15 cellular contexts compared by ENCODE assay signal in genomic region chr4:142041788-142042187, GRCh38.
A peak's percentile ranks its signal among the peaks of the same experiment; 100 is the strongest.
DNase-seq lines count a peak whose midpoint lies in the region; ATAC-seq and TF ChIP-seq lines count a peak whose summit lies in the region.
"Had no signal": no experiment of that assay in that cellular context is flagged by ENCODE, and none has a peak within 500 bp of the region (broad histone marks: within the 10 kb centered on the region; RNA-seq: fewer than 3 reads in every experiment).

No MANE protein-coding gene starts in this region.

- H3K9me3 Mint-ChIP-seq in activated T-cell treated with anti-CD3 and anti-CD28 coated beads, Interleukin-2, amount 50 U/mL, for 24 hours = no peaks in the 10 kb centered on the region
- H3K9me3 Mint-ChIP-seq in activated T-cell treated with anti-CD3 and anti-CD28 coated beads, Interleukin-2, amount 50 U/mL, for 4 hours = no peaks in the 10 kb centered on the region
- no peaks in the 10 kb centered on the region for H3K9me3 Mint-ChIP-seq in stimulated activated naive CD8-positive, alpha-beta T cell treated with anti-CD3 and anti-CD28 coated beads, Interleukin-15, Interleukin-2, amounts not matched to agents 100 ng/mL and 50 ng/mL, for 24 hours
- H3K9me3 Mint-ChIP-seq in stimulated activated naive CD8-positive, alpha-beta T cell treated with anti-CD3 and anti-CD28 coated beads, Interleukin-15, amount 100 ng/mL, for 72 hours = no peaks in the 10 kb centered on the region
- no peaks in the 10 kb centered on the region for H3K9me3 Mint-ChIP-seq in activated T-helper 17 cell treated with anti-CD3 and anti-CD28 coated beads, Interleukin-2, amount 50 U/mL, for 72 hours
- no peaks in the 10 kb centered on the region for H3K9me3 Mint-ChIP-seq in stimulated activated effector memory CD8-positive, alpha-beta T cell treated with anti-CD3 and anti-CD28 coated beads, Interleukin-12 subunit alpha, Interleukin-12 subunit beta, amount 100 ng/mL, for 72 hours

- H3K4me1 ChIP-seq in mucosa of descending colon (ENCODE audit: low read depth) = no peaks in the 10 kb centered on the region
- H3K4me1 ChIP-seq: BLaER1, Caco-2 had no signal

- intact Hi-C loops in mucosa of descending colon (cut with DNase I, micrococcal nuclease) = no loop called here

- H3K4me1 Mint-ChIP-seq in activated T-cell treated with anti-CD3 and anti-CD28 coated beads, Interleukin-2, amount 50 U/mL, for 24 hours (ENCODE audit: low read depth) = peaks cover 47% of the 10 kb centered on the region
- peaks cover 47% of the 10 kb centered on the region for H3K4me1 Mint-ChIP-seq in activated T-cell treated with anti-CD3 and anti-CD28 coated beads, Interleukin-2, amount 50 U/mL, for 4 hours (ENCODE audit: low read depth)
- no peaks in the 10 kb centered on the region for H3K4me1 Mint-ChIP-seq in stimulated activated naive CD8-positive, alpha-beta T cell treated with anti-CD3 and anti-CD28 coated beads, Interleukin-15, Interleukin-2, amounts not matched to agents 100 ng/mL and 50 ng/mL, for 24 hours (ENCODE audit: low read depth)
- peaks cover 8% of the 10 kb centered on the region for H3K4me1 Mint-ChIP-seq in stimulated activated naive CD8-positive, alpha-beta T cell treated with anti-CD3 and anti-CD28 coated beads, Interleukin-15, amount 100 ng/mL, for 72 hours
- H3K4me1 Mint-ChIP-seq in activated T-helper 17 cell treated with anti-CD3 and anti-CD28 coated beads, Interleukin-2, amount 50 U/mL, for 72 hours = peaks cover 38% of the 10 kb centered on the region
- peaks cover 32% of the 10 kb centered on the region for H3K4me1 Mint-ChIP-seq in stimulated activated effector memory CD8-positive, alpha-beta T cell treated with anti-CD3 and anti-CD28 coated beads, Interleukin-12 subunit alpha, Interleukin-12 subunit beta, amount 100 ng/mL, for 72 hours

- no peaks in the 10 kb centered on the region for H3K9me3 ChIP-seq in mucosa of descending colon
- H3K9me3 ChIP-seq: BLaER1, Caco-2, HAP-1 had no signal

- no peaks in the 10 kb centered on the region for H3K36me3 ChIP-seq in mucosa of descending colon (ENCODE audit: low read depth)
- H3K36me3 ChIP-seq: BLaER1, HAP-1 had no signal

- DNase-seq in activated T-cell treated with anti-CD3 and anti-CD28 coated beads, Interleukin-2, amount 50 U/mL, for 24 hours = no peak
- no peak for DNase-seq in activated T-cell treated with anti-CD3 and anti-CD28 coated beads, Interleukin-2, amount 50 U/mL, for 4 hours
- DNase-seq in stimulated activated naive CD8-positive, alpha-beta T cell treated with anti-CD3 and anti-CD28 coated beads, Interleukin-15, amount 100 ng/mL, for 72 hours = no peak
- no peak for DNase-seq in stimulated activated effector memory CD8-positive, alpha-beta T cell treated with anti-CD3 and anti-CD28 coated beads, Interleukin-12 subunit alpha, Interleukin-12 subunit beta, amount 100 ng/mL, for 72 hours (ENCODE audit: low spot score in 2 of 2)
- DNase-seq in amniotic stem cell (lab: John Stamatoyannopoulos, UW) (no peak), mucosa of descending colon (no peak)
- DNase-seq: 8988T, AML-193, Caco-2, DND-41, GDM1 had no signal

- no peaks in the 10 kb centered on the region for H3K27me3 Mint-ChIP-seq in activated T-cell treated with anti-CD3 and anti-CD28 coated beads, Interleukin-2, amount 50 U/mL, for 24 hours
- no peaks in the 10 kb centered on the region for H3K27me3 Mint-ChIP-seq in activated T-cell treated with anti-CD3 and anti-CD28 coated beads, Interleukin-2, amount 50 U/mL, for 4 hours (ENCODE audit: low read depth)
- H3K27me3 Mint-ChIP-seq in stimulated activated naive CD8-positive, alpha-beta T cell treated with anti-CD3 and anti-CD28 coated beads, Interleukin-15, Interleukin-2, amounts not matched to agents 100 ng/mL and 50 ng/mL, for 24 hours = no peaks in the 10 kb centered on the region
- H3K27me3 Mint-ChIP-seq in stimulated activated naive CD8-positive, alpha-beta T cell treated with anti-CD3 and anti-CD28 coated beads, Interleukin-15, amount 100 ng/mL, for 72 hours = no peaks in the 10 kb centered on the region
- no peaks in the 10 kb centered on the region for H3K27me3 Mint-ChIP-seq in activated T-helper 17 cell treated with anti-CD3 and anti-CD28 coated beads, Interleukin-2, amount 50 U/mL, for 72 hours

- peak overlapping the region; percentile 8 for H3K27ac Mint-ChIP-seq in activated T-cell treated with anti-CD3 and anti-CD28 coated beads, Interleukin-2, amount 50 U/mL, for 24 hours
- H3K27ac Mint-ChIP-seq in stimulated activated naive CD8-positive, alpha-beta T cell treated with anti-CD3 and anti-CD28 coated beads, Interleukin-15, Interleukin-2, amounts not matched to agents 100 ng/mL and 50 ng/mL, for 24 hours = peak overlapping the region; percentile 9
- peak overlapping the region in 1 of 2 donors; percentile 34 for H3K27ac Mint-ChIP-seq in stimulated activated naive CD8-positive, alpha-beta T cell treated with anti-CD3 and anti-CD28 coated beads, Interleukin-15, amount 100 ng/mL, for 72 hours
- peak overlapping the region; percentile 14 for H3K27ac Mint-ChIP-seq in activated T-helper 17 cell treated with anti-CD3 and anti-CD28 coated beads, Interleukin-2, amount 50 U/mL, for 72 hours
- no peak overlapping the region for H3K27ac Mint-ChIP-seq in stimulated activated effector memory CD8-positive, alpha-beta T cell treated with anti-CD3 and anti-CD28 coated beads, Interleukin-12 subunit alpha, Interleukin-12 subunit beta, amount 100 ng/mL, for 72 hours

- no peak overlapping the region for H3K4me3 Mint-ChIP-seq in activated T-cell treated with anti-CD3 and anti-CD28 coated beads, Interleukin-2, amount 50 U/mL, for 24 hours
- H3K4me3 Mint-ChIP-seq in activated T-cell treated with anti-CD3 and anti-CD28 coated beads, Interleukin-2, amount 50 U/mL, for 4 hours = no peak overlapping the region
- no peak overlapping the region for H3K4me3 Mint-ChIP-seq in stimulated activated naive CD8-positive, alpha-beta T cell treated with anti-CD3 and anti-CD28 coated beads, Interleukin-15, Interleukin-2, amounts not matched to agents 100 ng/mL and 50 ng/mL, for 24 hours
- no peak overlapping the region for H3K4me3 Mint-ChIP-seq in stimulated activated naive CD8-positive, alpha-beta T cell treated with anti-CD3 and anti-CD28 coated beads, Interleukin-15, amount 100 ng/mL, for 72 hours
- no peak overlapping the region for H3K4me3 Mint-ChIP-seq in activated T-helper 17 cell treated with anti-CD3 and anti-CD28 coated beads, Interleukin-2, amount 50 U/mL, for 72 hours
- H3K4me3 Mint-ChIP-seq in stimulated activated effector memory CD8-positive, alpha-beta T cell treated with anti-CD3 and anti-CD28 coated beads, Interleukin-12 subunit alpha, Interleukin-12 subunit beta, amount 100 ng/mL, for 72 hours = no peak overlapping the region

- H3K4me3 ChIP-seq in mucosa of descending colon = no peak overlapping the region
- H3K4me3 ChIP-seq: BLaER1, HAP-1 had no signal

- ATAC-seq in activated T-cell treated with anti-CD3 and anti-CD28 coated beads, Interleukin-2, amount 50 U/mL, for 4 hours = no peak
- ATAC-seq in stimulated activated naive CD8-positive, alpha-beta T cell treated with anti-CD3 and anti-CD28 coated beads, Interleukin-15, amount 100 ng/mL, for 72 hours = no peak
- ATAC-seq in activated T-helper 17 cell treated with anti-CD3 and anti-CD28 coated beads, Interleukin-2, amount 50 U/mL, for 72 hours (replicated peaks) = peak; percentile 59
- peak; percentile 60 for ATAC-seq in stimulated activated effector memory CD8-positive, alpha-beta T cell treated with anti-CD3 and anti-CD28 coated beads, Interleukin-12 subunit alpha, Interleukin-12 subunit beta, amount 100 ng/mL, for 72 hours
- no peak for ATAC-seq in mucosa of descending colon

- no peak for TF ChIP-seq CTCF in mucosa of descending colon (IDR thresholded peaks at IDR 0.05)

- peaks cover 69% of the 10 kb centered on the region for H3K36me3 Mint-ChIP-seq in activated T-cell treated with anti-CD3 and anti-CD28 coated beads, Interleukin-2, amount 50 U/mL, for 24 hours (ENCODE audit: low read depth)
- H3K36me3 Mint-ChIP-seq in activated T-cell treated with anti-CD3 and anti-CD28 coated beads, Interleukin-2, amount 50 U/mL, for 4 hours (ENCODE audit: insufficient read depth) = peaks cover 32% of the 10 kb centered on the region
- peaks cover 21% of the 10 kb centered on the region for H3K36me3 Mint-ChIP-seq in stimulated activated naive CD8-positive, alpha-beta T cell treated with anti-CD3 and anti-CD28 coated beads, Interleukin-15, Interleukin-2, amounts not matched to agents 100 ng/mL and 50 ng/mL, for 24 hours (ENCODE audit: low read depth)
- H3K36me3 Mint-ChIP-seq in activated T-helper 17 cell treated with anti-CD3 and anti-CD28 coated beads, Interleukin-2, amount 50 U/mL, for 72 hours (ENCODE audit: low read depth) = peaks cover 66% of the 10 kb centered on the region
- peaks cover 6% of the 10 kb centered on the region for H3K36me3 Mint-ChIP-seq in stimulated activated effector memory CD8-positive, alpha-beta T cell treated with anti-CD3 and anti-CD28 coated beads, Interleukin-12 subunit alpha, Interleukin-12 subunit beta, amount 100 ng/mL, for 72 hours

Comparison
In these comparisons a context has a peak if more than half of its experiments do, and no peak if none do; other contexts are left out.
1. ATAC-seq: peak in activated T-helper 17 cell treated with anti-CD3 and anti-CD28 coated beads, Interleukin-2, amount 50 U/mL, for 72 hours (single experiment) and stimulated activated effector memory CD8-positive, alpha-beta T cell treated with anti-CD3 and anti-CD28 coated beads, Interleukin-12 subunit alpha, Interleukin-12 subunit beta, amount 100 ng/mL, for 72 hours (single experiment); none in activated T-cell treated with anti-CD3 and anti-CD28 coated beads, Interleukin-2, amount 50 U/mL, for 4 hours (0 of 2), stimulated activated naive CD8-positive, alpha-beta T cell treated with anti-CD3 and anti-CD28 coated beads, Interleukin-15, amount 100 ng/mL, for 72 hours (single experiment) and mucosa of descending colon (single experiment).